Comparison of ENCODE assay signal across 25 cellular contexts in the genomic region with DNA sequence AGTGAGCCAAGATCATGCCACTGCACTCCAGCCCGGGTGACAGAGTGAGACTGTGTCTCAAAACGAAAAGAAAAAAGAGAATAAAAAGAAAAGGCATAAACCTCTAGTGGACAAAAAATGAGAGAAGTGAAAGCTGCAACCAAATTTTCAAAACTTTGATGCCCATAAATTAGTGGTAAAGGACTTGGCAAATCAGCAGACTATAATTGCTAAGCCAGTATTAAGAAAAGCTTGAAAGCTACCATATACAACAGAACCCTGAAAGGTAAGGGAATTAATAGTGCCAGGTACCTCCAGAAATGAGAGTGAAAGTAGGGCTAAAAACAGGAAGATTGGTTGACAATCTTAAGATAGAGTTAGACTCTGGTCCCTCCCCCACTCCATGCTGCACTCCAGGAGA. TPM values are rescaled to one million over a fixed set of nuclear protein-coding genes. Genes with fewer than 3 reads are reported as not detected.
"Had no signal": no experiment of that assay in that cellular context is flagged by ENCODE, and none has a peak within 500 bp of the region (broad histone marks: within the 10 kb centered on the region; RNA-seq: fewer than 3 reads in every experiment).

No MANE protein-coding gene starts in this region.

- H3K9me3 ChIP-seq: right lobe of liver, transverse colon had no signal

- DNase-seq: activated CD4-positive, alpha-beta memory T cell treated with anti-CD3 and anti-CD28 coated beads, Interleukin-2, amount 10 ng/mL, durations not matched to agents 7 days and 5 days; activated CD4-positive, alpha-beta T cell treated with anti-CD3 and anti-CD28 coated beads for 48 hours; activated CD4-positive, CD25-positive, alpha-beta regulatory T cell; activated CD8-positive, alpha-beta memory T cell treated with anti-CD3 and anti-CD28 coated beads, Interleukin-2, amount 10 ng/mL, durations not matched to agents 7 days and 5 days; activated gamma-delta T cell treated with Interleukin-2 at 50 U/mL for 16 hours; activated T-cell treated with anti-CD3 and anti-CD28 coated beads for 4 hours; central memory CD4-positive, alpha-beta T cell; hippocampal formation; kidney glomerular epithelial cell; left lung; naive thymus-derived CD4-positive, alpha-beta T cell; occipital lobe; posterior cingulate gyrus; right lobe of liver; stimulated activated CD4-positive, alpha-beta T cell treated with anti-CD3 and anti-CD28 coated beads, Interleukin-2, amount 100 ng/mL, for 24 hours; transverse colon had no signal

- FAIRE-seq: astrocyte, frontal cortex, urothelium cell line had no signal

- ATAC-seq: activated CD8-positive, alpha-beta memory T cell treated with anti-CD3 and anti-CD28 coated beads, Interleukin-2, amount 10 ng/mL, durations not matched to agents 7 days and 5 days; activated naive CD4-positive, alpha-beta T cell treated with anti-CD3 and anti-CD28 coated beads, Interleukin-2, amount 50 U/mL, for 72 hours; left lung; naive thymus-derived CD4-positive, alpha-beta T cell; right lobe of liver; stimulated activated effector memory CD8-positive, alpha-beta T cell treated with anti-CD3 and anti-CD28 coated beads, Interleukin-12 subunit alpha, Interleukin-12 subunit beta, amount 100 ng/mL, for 72 hours had no signal

- H3K27me3 ChIP-seq: esophagus muscularis mucosa, left lung, right lobe of liver, transverse colon had no signal

- H3K4me3 ChIP-seq: esophagus muscularis mucosa, left lung, lung, right lobe of liver, skin epidermis, transverse colon had no signal

- H3K27ac ChIP-seq: esophagus muscularis mucosa, left lung, right lobe of liver, skin epidermis, transverse colon had no signal

- H3K4me1 ChIP-seq: esophagus muscularis mucosa, right lobe of liver, transverse colon had no signal

RNA-seq across cellular contexts. Expression of gene SLC22A13, which starts 32.9 kb away (rescaled TPM):
- polyA plus RNA-seq: naive thymus-derived CD4-positive, alpha-beta T cell had no signal

RNA-seq across cellular contexts. Expression of gene SLC22A14, which starts 49.4 kb away (rescaled TPM):
- total RNA-seq: activated CD4-positive, alpha-beta memory T cell treated with anti-CD3 and anti-CD28 coated beads, Interleukin-2, amount 10 ng/mL, durations not matched to agents 7 days and 5 days; activated CD8-positive, alpha-beta memory T cell treated with anti-CD3 and anti-CD28 coated beads, Interleukin-2, amount 10 ng/mL, durations not matched to agents 7 days and 5 days; activated naive CD4-positive, alpha-beta T cell treated with anti-CD3 and anti-CD28 coated beads, Interleukin-2, amount 50 U/mL, for 72 hours; lung; neural crest cell had no signal
- polyA plus RNA-seq: naive thymus-derived CD4-positive, alpha-beta T cell had no signal
